In the genomic region with DNA sequence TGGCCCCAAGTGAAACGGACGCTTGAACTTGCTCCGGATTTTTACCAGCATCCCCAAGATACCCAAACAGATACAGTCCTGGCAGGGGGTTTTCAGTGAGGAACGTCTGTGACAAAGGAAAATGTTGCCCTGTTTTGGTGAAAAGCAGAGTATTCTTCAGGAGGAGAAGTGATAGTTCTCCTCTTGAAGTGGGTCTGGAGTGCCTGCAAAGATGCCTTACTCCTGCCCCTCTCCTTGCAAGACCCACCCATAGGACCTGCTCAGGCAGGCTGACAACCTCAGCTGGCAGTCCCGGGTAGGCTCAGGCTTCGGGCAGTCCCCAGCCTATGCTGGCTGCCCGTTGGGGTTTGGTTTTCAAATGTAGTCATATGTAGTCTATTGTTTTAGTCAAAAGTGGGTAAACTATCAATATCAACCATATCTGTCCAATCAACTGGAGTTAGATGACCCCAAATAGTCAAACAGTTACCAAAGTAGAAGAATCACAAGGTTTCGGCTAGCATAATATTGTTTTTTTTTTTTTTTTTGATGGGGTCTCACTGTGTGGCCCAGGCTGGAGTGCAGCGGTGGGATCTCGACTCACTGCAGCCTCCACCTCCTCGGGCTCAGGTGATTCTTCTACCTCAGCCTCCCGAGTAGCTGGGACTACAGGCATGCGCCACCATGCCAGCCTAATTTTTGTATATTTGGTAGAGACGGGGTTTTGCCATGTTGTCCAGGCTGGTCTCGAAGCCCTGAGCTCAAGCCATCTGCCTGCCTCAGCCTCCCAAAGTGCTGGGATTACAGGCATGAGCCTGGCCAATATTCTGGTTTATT, we compare ENCODE assay signal across 8 cellular contexts. TPM values are rescaled to one million over a fixed set of nuclear protein-coding genes. Genes with fewer than 3 reads are reported as not detected.
DNase-seq lines count a peak whose midpoint lies in the region; ATAC-seq and TF ChIP-seq lines count a peak whose summit lies in the region.

No MANE protein-coding gene starts in this region.

- peaks cover 10% of the 10 kb centered on the region; the same call in 1 of the 2 replicates for H3K9me1 ChIP-seq in IMR-90 (ENCODE audit: insufficient read depth, low read length)

- TF ChIP-seq POLR2A in IMR-90 (IDR thresholded peaks at IDR 0.05; ENCODE audit: low read depth, low read length) = no peak

- H3K18ac ChIP-seq in IMR-90 (ENCODE audit: low read depth, low read length) = no peak overlapping the region

- peaks cover 22 to 41% of the 10 kb centered on the region in 2 experiments for H3K79me1 ChIP-seq in IMR-90 (ENCODE audit: low read depth in 1 of 2, low read length in 2 of 2)

- no peak overlapping the region for H2BK15ac ChIP-seq in IMR-90 (ENCODE audit: low read depth, low read length)

- H2AK5ac ChIP-seq in IMR-90 (ENCODE audit: low read depth, low read length) = no peak overlapping the region

- H3K27ac ChIP-seq in IMR-90 (ENCODE audit: insufficient read depth, low read length) (no peak overlapping the region), stomach smooth muscle (ENCODE audit: low read length) (peak overlapping the region; percentile 46)

- H3K4me1 ChIP-seq in IMR-90 (ENCODE audit: control insufficient read depth, insufficient read depth, low read length) = peaks cover 4% of the 10 kb centered on the region
- H3K4me1 ChIP-seq in iPS-15b (ENCODE audit: control insufficient read depth, insufficient read depth, low read length) = peaks cover 12% of the 10 kb centered on the region
- H3K4me1 ChIP-seq in stomach smooth muscle (ENCODE audit: control insufficient read depth, insufficient read depth, low read length) = peaks cover 17% of the 10 kb centered on the region

- peak overlapping the region; percentile 71 for H3K9ac ChIP-seq in IMR-90 (ENCODE audit: low read depth, low read length)
- H3K9ac ChIP-seq in iPS-15b (ENCODE audit: low read depth, low read length) = no peak overlapping the region
- peak overlapping the region; percentile 83 to 92 for H3K9ac ChIP-seq in stomach smooth muscle (ENCODE audit: low read length in 2 of 2)

- peaks cover 31% of the 10 kb centered on the region for H4K20me1 ChIP-seq in IMR-90 (ENCODE audit: insufficient read depth, low read length)

- peak overlapping the region; percentile 68 for H3K23ac ChIP-seq in IMR-90 (ENCODE audit: low read depth, low read length)

- H2BK20ac ChIP-seq in IMR-90 (ENCODE audit: low read depth, low read length) = no peak overlapping the region

- H3K14ac ChIP-seq in IMR-90 (replicated peaks; ENCODE audit: low read depth, low read length) = peak overlapping the region; percentile 88

- no peak overlapping the region for H2BK120ac ChIP-seq in IMR-90 (ENCODE audit: low read depth, low read length)

- peak overlapping the region; percentile 10 for H4K5ac ChIP-seq in IMR-90 (ENCODE audit: low read depth, low read length)

- H3K36me3 ChIP-seq in IMR-90 (ENCODE audit: control insufficient read depth, insufficient read depth, low read length) (peaks cover 2% of the 10 kb centered on the region; the same call in 1 of the 2 replicates), iPS-15b (ENCODE audit: control insufficient read depth, insufficient read depth, low read length) (no peaks in the 10 kb centered on the region), stomach smooth muscle (ENCODE audit: control insufficient read depth in 2 of 2, insufficient read depth in 2 of 2, low read length in 2 of 2) (no peaks in the 10 kb centered on the region)

- dilution Hi-C loops in IMR-90 (cut with HindIII; ENCODE audit: low sequenced_read_pairs, unreplicated experiment) = no loop called here

- ATAC-seq in IMR-90 (ENCODE audit: low read depth) = no peak
- no peak for ATAC-seq in HG02885 (IDR thresholded peaks at IDR 0.05; ENCODE audit: poor library complexity, unreplicated experiment)

- intact Hi-C loops in IMR-90 (cut with micrococcal nuclease) = no loop called here

- H3K4me2 ChIP-seq in IMR-90 (ENCODE audit: low read depth, low read length) = peak overlapping the region; percentile 58

- H3K4me3 ChIP-seq in AG09309 (ENCODE audit: control insufficient read depth, low read depth, low read length) (peak overlapping the region; percentile 60), IMR-90 (ENCODE audit: insufficient read depth, low read depth, low read length) (peak overlapping the region; percentile 99), iPS-15b (ENCODE audit: low read depth, low read length) (peak overlapping the region; percentile 69), stomach smooth muscle (ENCODE audit: low read length in 2 of 2) (peak overlapping the region; percentile 84 to 91)

- H4K91ac ChIP-seq in IMR-90 (ENCODE audit: insufficient read depth, low read depth, low read length) = no peak overlapping the region

- no TSS peak for BruUV-seq in IMR-90 (replicated peaks; lab: Mats Ljungman, UMichigan)

- H2AK9ac ChIP-seq in IMR-90 (replicated peaks; ENCODE audit: low read depth, low read length, poor library complexity) = peak overlapping the region; percentile 8

- H3K9me3 ChIP-seq in IMR-90 (ENCODE audit: control insufficient read depth, insufficient read depth, low read length) (no peaks in the 10 kb centered on the region), iPS-15b (ENCODE audit: control insufficient read depth, insufficient read depth, low read length) (no peaks in the 10 kb centered on the region), stomach smooth muscle (ENCODE audit: control insufficient read depth in 2 of 2, low read length in 2 of 2) (no peaks in the 10 kb centered on the region)

- no peak for TF ChIP-seq RAD21 in IMR-90 (IDR thresholded peaks at IDR 0.05; ENCODE audit: low read length)

- H4K8ac ChIP-seq in IMR-90 (ENCODE audit: low read depth in 2 of 2, low read length in 2 of 2) = peak overlapping the region; percentile 84 to 87; a peak in 3 of 4 replicates

- no peak for TF ChIP-seq CTCF in AG09309 (IDR thresholded peaks at IDR 0.05; ENCODE audit: control insufficient read depth, insufficient read depth, low read depth, low read length, missing control alignments)
- no peak for TF ChIP-seq CTCF in IMR-90 (conservative IDR thresholded peaks at IDR 0.05; ENCODE audit: low read depth, low read length)

- no peak overlapping the region for H3K4ac ChIP-seq in IMR-90 (ENCODE audit: low read depth, low read length)

- CTCF ChIA-PET in IMR-90 (lab: Yijun Ruan, JAX) = interaction anchor here (0.9 kb wide), 1 partner anchor 9 kb away, joined by 3 read pairs; no protein-coding TSS in a partner anchor

- DNase-seq in AG09309 (ENCODE audit: low read depth) = no peak
- DNase-seq in IMR-90 = no peak
- DNase-seq in activated T-cell treated with anti-CD3 and anti-CD28 coated beads, Interleukin-2, amount 50 U/mL, for 48 hours = peak; percentile 62 to 73
- no peak for DNase-seq in DMS 273 treated with DMSO at 0.1 percent for 48 hours (lab: John Stamatoyannopoulos, UW)
- no peak for DNase-seq in NCI-H2227 (lab: John Stamatoyannopoulos, UW; ENCODE audit: unreplicated experiment)

- in situ Hi-C loops in IMR-90 (cut with MboI; ENCODE audit: low sequenced_read_pairs) = loop anchor here (25.0 kb wide), 1 partner anchor 608 kb away; the partner anchor contains the start of gene NAV1

- H2BK5ac ChIP-seq in IMR-90 (ENCODE audit: low read depth, low read length, poor library complexity, severe bottlenecking) = no peak overlapping the region

- WGBS in IMR-90 (ENCODE audit: extremely low coverage in 2 of 2, insufficient read length in 1 of 2), 2 experiments = 86% methylated on average over 1 of the region's 15 CpGs; no CpG with 5 or more reads in 1 of the 2 experiments

- peak overlapping the region; percentile 50; the same call in 1 of the 2 replicates for H3K56ac ChIP-seq in IMR-90 (ENCODE audit: extremely low read depth, insufficient read depth, low read length)

- POLR2A ChIA-PET in IMR-90 (lab: Charles Lee; ENCODE audit: unreplicated experiment) = no interaction called here

- peaks cover 6% of the 10 kb centered on the region; the same call in 1 of the 2 replicates for H3K27me3 ChIP-seq in IMR-90 (ENCODE audit: control insufficient read depth, insufficient read depth, low read length)
- peaks cover 8% of the 10 kb centered on the region for H3K27me3 ChIP-seq in iPS-15b (ENCODE audit: control insufficient read depth, insufficient read depth, low read length)
- H3K27me3 ChIP-seq in stomach smooth muscle (ENCODE audit: control insufficient read depth in 1 of 2, insufficient read depth in 2 of 2, low read length in 2 of 2) = no peaks in the 10 kb centered on the region

- peak overlapping the region; percentile 98 for H2AFZ ChIP-seq in IMR-90 (replicated peaks; ENCODE audit: low read length, poor library complexity)

TF ChIP-seq in IMR-90, 13 proteins besides CTCF, POLR2A, EP300 and RAD21 (continues in another document):
- no peak for TF ChIP-seq MAFK (IDR thresholded peaks at IDR 0.05; ENCODE audit: low read depth, low read length)
- TF ChIP-seq CHD1 (IDR thresholded peaks at IDR 0.05; ENCODE audit: low read depth, low read length) = no peak
- TF ChIP-seq, protein P1, sequence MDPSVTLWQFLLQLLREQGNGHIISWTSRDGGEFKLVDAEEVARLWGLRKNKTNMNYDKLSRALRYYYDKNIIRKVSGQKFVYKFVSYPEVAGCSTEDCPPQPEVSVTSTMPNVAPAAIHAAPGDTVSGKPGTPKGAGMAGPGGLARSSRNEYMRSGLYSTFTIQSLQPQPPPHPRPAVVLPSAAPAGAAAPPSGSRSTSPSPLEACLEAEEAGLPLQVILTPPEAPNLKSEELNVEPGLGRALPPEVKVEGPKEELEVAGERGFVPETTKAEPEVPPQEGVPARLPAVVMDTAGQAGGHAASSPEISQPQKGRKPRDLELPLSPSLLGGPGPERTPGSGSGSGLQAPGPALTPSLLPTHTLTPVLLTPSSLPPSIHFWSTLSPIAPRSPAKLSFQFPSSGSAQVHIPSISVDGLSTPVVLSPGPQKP (IDR thresholded peaks at IDR 0.05; ENCODE audit: borderline replicate concordance, low read depth, low read length) = no peak
- no peak for TF ChIP-seq MXI1 (IDR thresholded peaks at IDR 0.05; ENCODE audit: borderline replicate concordance, low read depth, low read length)

RNA-seq across cellular contexts. Expression of gene ARL8A, which starts 1.0 kb away (rescaled TPM):
- 18.1 and 19.7 TPM in 2 replicates for total RNA-seq in IMR-90 (2012; rRNA removed)
- polyA plus RNA-seq in IMR-90 (2012; rRNA removed) = 30.7 and 38.6 TPM in 2 replicates
- 17.7 and 30.7 TPM in 2 replicates for polyA plus RNA-seq in IMR-90 (2012; cell fraction: cytosol; rRNA removed)
- 37.8 and 46.1 TPM in 2 replicates for polyA plus RNA-seq in IMR-90 (2012; cell fraction: nucleus; rRNA removed; ENCODE audit: low replicate concordance)

RNA-seq across cellular contexts. Expression of gene PTPN7, which starts 14.9 kb away (rescaled TPM):
- total RNA-seq in IMR-90 (2012; rRNA removed) = not detected in 2 replicates
- polyA plus RNA-seq in IMR-90 (2012; rRNA removed) = 0.05 TPM in 1 of 2 replicates, not detected in the other
- not detected in 2 replicates for polyA plus RNA-seq in IMR-90 (2012; cell fraction: cytosol; rRNA removed)
- not detected in 2 replicates for polyA plus RNA-seq in IMR-90 (2012; cell fraction: nucleus; rRNA removed; ENCODE audit: low replicate concordance)

RNA-seq across cellular contexts. Expression of gene GPR37L1, which starts 22.8 kb away (rescaled TPM):
- not detected in 2 replicates for total RNA-seq in IMR-90 (2012; rRNA removed)
- polyA plus RNA-seq in IMR-90 (2012; rRNA removed) = 0.02 TPM in 1 of 2 replicates, not detected in the other
- polyA plus RNA-seq in IMR-90 (2012; cell fraction: cytosol; rRNA removed) = not detected in 2 replicates
- polyA plus RNA-seq in IMR-90 (2012; cell fraction: nucleus; rRNA removed; ENCODE audit: low replicate concordance) = not detected in 2 replicates

RNA-seq across cellular contexts. Expression of gene LGR6, which starts 48.1 kb away (rescaled TPM):
- total RNA-seq in IMR-90 (2012; rRNA removed) = not detected in 2 replicates
- polyA plus RNA-seq in IMR-90 (2012; rRNA removed) = not detected in 2 replicates
- polyA plus RNA-seq in IMR-90 (2012; cell fraction: cytosol; rRNA removed) = 0.01 TPM in 1 of 2 replicates, not detected in the other
- polyA plus RNA-seq in IMR-90 (2012; cell fraction: nucleus; rRNA removed; ENCODE audit: low replicate concordance) = not detected in 2 replicates

Comparison
In these comparisons a context has a peak if more than half of its experiments do, and no peak if none do; other contexts are left out.
1. DNase-seq: peak in activated T-cell treated with anti-CD3 and anti-CD28 coated beads, Interleukin-2, amount 50 U/mL, for 48 hours (2 of 2); none in AG09309 (single experiment), IMR-90 (single experiment), DMS 273 treated with DMSO at 0.1 percent for 48 hours (single experiment) and NCI-H2227 (single experiment).
2. Peak in every context shown above with its lines, with median percentiles within 50 percentile points of each other: H3K4me3 ChIP-seq.